Comparison of ENCODE assay signal across 1 cellular context in the genomic region with DNA sequence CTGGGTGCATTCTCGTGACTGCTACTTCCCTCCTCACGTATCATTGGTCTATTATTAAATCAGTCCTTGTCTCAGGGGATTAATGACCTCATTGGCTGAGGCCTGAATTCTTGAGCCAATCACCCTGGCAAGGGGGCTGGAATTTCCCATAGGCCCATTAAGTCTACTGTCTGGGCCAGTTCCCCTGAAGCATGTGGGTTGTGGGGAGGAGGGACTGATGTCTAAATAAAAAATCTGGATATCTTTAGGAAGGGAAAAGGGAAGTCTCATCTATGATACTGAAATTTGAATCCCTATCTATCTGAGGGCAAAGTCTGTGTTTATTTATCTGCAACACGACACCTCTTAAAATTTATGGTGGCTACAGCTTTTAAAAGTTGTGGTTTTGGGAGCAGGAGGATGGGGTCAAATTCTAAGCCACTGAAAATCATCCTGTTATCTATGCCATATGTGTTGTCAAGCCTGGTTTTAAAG.
A peak's percentile ranks its signal among the peaks of the same experiment; 100 is the strongest.
TF ChIP-seq lines count a peak whose summit lies in the region.

No MANE protein-coding gene starts in this region.

TF ChIP-seq in HEK293, 187 proteins besides CTCF, POLR2A, EP300 and RAD21 (continued from another document and continues in another):
- TF ChIP-seq, protein P1, sequence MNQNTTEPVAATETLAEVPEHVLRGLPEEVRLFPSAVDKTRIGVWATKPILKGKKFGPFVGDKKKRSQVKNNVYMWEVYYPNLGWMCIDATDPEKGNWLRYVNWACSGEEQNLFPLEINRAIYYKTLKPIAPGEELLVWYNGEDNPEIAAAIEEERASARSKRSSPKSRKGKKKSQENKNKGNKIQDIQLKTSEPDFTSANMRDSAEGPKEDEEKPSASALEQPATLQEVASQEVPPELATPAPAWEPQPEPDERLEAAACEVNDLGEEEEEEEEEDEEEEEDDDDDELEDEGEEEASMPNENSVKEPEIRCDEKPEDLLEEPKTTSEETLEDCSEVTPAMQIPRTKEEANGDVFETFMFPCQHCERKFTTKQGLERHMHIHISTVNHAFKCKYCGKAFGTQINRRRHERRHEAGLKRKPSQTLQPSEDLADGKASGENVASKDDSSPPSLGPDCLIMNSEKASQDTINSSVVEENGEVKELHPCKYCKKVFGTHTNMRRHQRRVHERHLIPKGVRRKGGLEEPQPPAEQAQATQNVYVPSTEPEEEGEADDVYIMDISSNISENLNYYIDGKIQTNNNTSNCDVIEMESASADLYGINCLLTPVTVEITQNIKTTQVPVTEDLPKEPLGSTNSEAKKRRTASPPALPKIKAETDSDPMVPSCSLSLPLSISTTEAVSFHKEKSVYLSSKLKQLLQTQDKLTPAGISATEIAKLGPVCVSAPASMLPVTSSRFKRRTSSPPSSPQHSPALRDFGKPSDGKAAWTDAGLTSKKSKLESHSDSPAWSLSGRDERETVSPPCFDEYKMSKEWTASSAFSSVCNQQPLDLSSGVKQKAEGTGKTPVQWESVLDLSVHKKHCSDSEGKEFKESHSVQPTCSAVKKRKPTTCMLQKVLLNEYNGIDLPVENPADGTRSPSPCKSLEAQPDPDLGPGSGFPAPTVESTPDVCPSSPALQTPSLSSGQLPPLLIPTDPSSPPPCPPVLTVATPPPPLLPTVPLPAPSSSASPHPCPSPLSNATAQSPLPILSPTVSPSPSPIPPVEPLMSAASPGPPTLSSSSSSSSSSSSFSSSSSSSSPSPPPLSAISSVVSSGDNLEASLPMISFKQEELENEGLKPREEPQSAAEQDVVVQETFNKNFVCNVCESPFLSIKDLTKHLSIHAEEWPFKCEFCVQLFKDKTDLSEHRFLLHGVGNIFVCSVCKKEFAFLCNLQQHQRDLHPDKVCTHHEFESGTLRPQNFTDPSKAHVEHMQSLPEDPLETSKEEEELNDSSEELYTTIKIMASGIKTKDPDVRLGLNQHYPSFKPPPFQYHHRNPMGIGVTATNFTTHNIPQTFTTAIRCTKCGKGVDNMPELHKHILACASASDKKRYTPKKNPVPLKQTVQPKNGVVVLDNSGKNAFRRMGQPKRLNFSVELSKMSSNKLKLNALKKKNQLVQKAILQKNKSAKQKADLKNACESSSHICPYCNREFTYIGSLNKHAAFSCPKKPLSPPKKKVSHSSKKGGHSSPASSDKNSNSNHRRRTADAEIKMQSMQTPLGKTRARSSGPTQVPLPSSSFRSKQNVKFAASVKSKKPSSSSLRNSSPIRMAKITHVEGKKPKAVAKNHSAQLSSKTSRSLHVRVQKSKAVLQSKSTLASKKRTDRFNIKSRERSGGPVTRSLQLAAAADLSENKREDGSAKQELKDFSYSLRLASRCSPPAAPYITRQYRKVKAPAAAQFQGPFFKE (tag by site-specific recombination; IDR thresholded peaks at IDR 0.05; ENCODE audit: borderline replicate concordance) = no peak
- TF ChIP-seq ZNF639 (tag by site-specific recombination; IDR thresholded peaks at IDR 0.05) (no peak), ZNF155 (tag by site-specific recombination; IDR thresholded peaks at IDR 0.05) (no peak), MZF1 (tag by site-specific recombination; IDR thresholded peaks at IDR 0.05; ENCODE audit: borderline replicate concordance) (peak; percentile 83), ZNF184 (tag by site-specific recombination; IDR thresholded peaks at IDR 0.05) (no peak), HOXA7 (CRISPR knock-in tag; IDR thresholded peaks at IDR 0.05; ENCODE audit: borderline replicate concordance) (no peak), ZNF692 (tag by site-specific recombination; IDR thresholded peaks at IDR 0.05) (no peak), ZNF792 (tag by site-specific recombination; IDR thresholded peaks at IDR 0.05) (no peak), TCF7L2 (IDR thresholded peaks at IDR 0.05; ENCODE audit: borderline replicate concordance, low read depth, low read length) (no peak), ZNF18 (tag by site-specific recombination; IDR thresholded peaks at IDR 0.05) (no peak), ZNF19 (tag by site-specific recombination; IDR thresholded peaks at IDR 0.05; ENCODE audit: low read depth) (no peak), ZNF776 (tag by site-specific recombination; IDR thresholded peaks at IDR 0.05; ENCODE audit: borderline replicate concordance) (no peak), SCRT1 (tag by site-specific recombination; IDR thresholded peaks at IDR 0.05; ENCODE audit: borderline replicate concordance) (no peak), BCL11A (tag by site-specific recombination; IDR thresholded peaks at IDR 0.05; ENCODE audit: low read depth) (peak; percentile 72; the same call in 1 of the 2 replicates), ZNF558 (tag by site-specific recombination; IDR thresholded peaks at IDR 0.05) (no peak), PRDM10 (tag by site-specific recombination; IDR thresholded peaks at IDR 0.05) (no peak)
- TF ChIP-seq, protein P2, sequence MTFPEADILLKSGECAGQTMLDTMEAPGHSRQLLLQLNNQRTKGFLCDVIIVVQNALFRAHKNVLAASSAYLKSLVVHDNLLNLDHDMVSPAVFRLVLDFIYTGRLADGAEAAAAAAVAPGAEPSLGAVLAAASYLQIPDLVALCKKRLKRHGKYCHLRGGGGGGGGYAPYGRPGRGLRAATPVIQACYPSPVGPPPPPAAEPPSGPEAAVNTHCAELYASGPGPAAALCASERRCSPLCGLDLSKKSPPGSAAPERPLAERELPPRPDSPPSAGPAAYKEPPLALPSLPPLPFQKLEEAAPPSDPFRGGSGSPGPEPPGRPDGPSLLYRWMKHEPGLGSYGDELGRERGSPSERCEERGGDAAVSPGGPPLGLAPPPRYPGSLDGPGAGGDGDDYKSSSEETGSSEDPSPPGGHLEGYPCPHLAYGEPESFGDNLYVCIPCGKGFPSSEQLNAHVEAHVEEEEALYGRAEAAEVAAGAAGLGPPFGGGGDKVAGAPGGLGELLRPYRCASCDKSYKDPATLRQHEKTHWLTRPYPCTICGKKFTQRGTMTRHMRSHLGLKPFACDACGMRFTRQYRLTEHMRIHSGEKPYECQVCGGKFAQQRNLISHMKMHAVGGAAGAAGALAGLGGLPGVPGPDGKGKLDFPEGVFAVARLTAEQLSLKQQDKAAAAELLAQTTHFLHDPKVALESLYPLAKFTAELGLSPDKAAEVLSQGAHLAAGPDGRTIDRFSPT (tag by site-specific recombination; IDR thresholded peaks at IDR 0.05) = no peak
- TF ChIP-seq, protein P3, sequence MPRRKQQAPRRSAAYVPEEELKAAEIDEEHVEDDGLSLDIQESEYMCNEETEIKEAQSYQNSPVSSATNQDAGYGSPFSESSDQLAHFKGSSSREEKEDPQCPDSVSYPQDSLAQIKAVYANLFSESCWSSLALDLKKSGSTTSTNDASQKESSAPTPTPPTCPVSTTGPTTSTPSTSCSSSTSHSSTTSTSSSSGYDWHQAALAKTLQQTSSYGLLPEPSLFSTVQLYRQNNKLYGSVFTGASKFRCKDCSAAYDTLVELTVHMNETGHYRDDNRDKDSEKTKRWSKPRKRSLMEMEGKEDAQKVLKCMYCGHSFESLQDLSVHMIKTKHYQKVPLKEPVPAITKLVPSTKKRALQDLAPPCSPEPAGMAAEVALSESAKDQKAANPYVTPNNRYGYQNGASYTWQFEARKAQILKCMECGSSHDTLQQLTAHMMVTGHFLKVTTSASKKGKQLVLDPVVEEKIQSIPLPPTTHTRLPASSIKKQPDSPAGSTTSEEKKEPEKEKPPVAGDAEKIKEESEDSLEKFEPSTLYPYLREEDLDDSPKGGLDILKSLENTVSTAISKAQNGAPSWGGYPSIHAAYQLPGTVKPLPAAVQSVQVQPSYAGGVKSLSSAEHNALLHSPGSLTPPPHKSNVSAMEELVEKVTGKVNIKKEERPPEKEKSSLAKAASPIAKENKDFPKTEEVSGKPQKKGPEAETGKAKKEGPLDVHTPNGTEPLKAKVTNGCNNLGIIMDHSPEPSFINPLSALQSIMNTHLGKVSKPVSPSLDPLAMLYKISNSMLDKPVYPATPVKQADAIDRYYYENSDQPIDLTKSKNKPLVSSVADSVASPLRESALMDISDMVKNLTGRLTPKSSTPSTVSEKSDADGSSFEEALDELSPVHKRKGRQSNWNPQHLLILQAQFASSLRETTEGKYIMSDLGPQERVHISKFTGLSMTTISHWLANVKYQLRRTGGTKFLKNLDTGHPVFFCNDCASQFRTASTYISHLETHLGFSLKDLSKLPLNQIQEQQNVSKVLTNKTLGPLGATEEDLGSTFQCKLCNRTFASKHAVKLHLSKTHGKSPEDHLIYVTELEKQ (tag by site-specific recombination; IDR thresholded peaks at IDR 0.05; ENCODE audit: borderline replicate concordance) = no peak
- TF ChIP-seq, protein P4, sequence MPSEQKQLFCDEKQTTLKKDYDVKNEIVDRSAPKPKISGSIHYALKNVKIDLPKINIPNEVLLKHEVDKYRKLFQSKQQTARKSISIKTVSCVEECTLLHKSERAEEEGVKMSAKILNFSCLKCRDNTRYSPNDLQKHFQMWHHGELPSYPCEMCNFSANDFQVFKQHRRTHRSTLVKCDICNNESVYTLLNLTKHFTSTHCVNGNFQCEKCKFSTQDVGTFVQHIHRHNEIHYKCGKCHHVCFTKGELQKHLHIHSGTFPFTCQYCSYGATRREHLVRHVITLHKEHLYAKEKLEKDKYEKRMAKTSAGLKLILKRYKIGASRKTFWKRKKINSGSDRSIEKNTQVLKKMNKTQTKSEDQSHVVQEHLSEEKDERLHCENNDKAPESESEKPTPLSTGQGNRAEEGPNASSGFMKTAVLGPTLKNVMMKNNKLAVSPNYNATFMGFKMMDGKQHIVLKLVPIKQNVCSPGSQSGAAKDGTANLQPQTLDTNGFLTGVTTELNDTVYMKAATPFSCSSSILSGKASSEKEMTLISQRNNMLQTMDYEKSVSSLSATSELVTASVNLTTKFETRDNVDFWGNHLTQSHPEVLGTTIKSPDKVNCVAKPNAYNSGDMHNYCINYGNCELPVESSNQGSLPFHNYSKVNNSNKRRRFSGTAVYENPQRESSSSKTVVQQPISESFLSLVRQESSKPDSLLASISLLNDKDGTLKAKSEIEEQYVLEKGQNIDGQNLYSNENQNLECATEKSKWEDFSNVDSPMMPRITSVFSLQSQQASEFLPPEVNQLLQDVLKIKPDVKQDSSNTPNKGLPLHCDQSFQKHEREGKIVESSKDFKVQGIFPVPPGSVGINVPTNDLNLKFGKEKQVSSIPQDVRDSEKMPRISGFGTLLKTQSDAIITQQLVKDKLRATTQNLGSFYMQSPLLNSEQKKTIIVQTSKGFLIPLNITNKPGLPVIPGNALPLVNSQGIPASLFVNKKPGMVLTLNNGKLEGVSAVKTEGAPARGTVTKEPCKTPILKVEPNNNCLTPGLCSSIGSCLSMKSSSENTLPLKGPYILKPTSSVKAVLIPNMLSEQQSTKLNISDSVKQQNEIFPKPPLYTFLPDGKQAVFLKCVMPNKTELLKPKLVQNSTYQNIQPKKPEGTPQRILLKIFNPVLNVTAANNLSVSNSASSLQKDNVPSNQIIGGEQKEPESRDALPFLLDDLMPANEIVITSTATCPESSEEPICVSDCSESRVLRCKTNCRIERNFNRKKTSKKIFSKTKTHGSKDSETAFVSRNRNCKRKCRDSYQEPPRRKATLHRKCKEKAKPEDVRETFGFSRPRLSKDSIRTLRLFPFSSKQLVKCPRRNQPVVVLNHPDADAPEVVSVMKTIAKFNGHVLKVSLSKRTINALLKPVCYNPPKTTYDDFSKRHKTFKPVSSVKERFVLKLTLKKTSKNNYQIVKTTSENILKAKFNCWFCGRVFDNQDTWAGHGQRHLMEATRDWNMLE (tag by site-specific recombination; conservative IDR thresholded peaks at IDR 0.05; ENCODE audit: low read depth) = no peak
